In genomic region chr2:229387815-229388214, GRCh38 we compare ENCODE assay signal across 29 cellular contexts.
DNase-seq lines count a peak whose midpoint lies in the region; ATAC-seq, FAIRE-seq and TF ChIP-seq lines count a peak whose summit lies in the region.
"Had no signal": no experiment of that assay in that cellular context is flagged by ENCODE, and none has a peak within 500 bp of the region (broad histone marks: within the 10 kb centered on the region; RNA-seq: fewer than 3 reads in every experiment).

No MANE protein-coding gene starts in this region.

- no peak overlapping the region for H3K27ac ChIP-seq in GM12878 (ENCODE audit: control insufficient read depth, insufficient read depth)
- no peak overlapping the region for H3K27ac ChIP-seq in SJCRH30
- H3K27ac ChIP-seq in ascending aorta: peak overlapping the region in 1 of 2 donors; percentile 52
- H3K27ac ChIP-seq: A549, cardiac muscle cell, left lung had no signal

- POLR2A ChIA-PET in GM12878 (lab: Charles Lee): no interaction called here

- TF ChIP-seq EP300 in GM12878 (IDR thresholded peaks at IDR 0.05; ENCODE audit: borderline replicate concordance in 1 of 2, control insufficient read depth in 1 of 2, low read depth in 2 of 2, low read length in 2 of 2): no peak

- BruUV-seq in GM12878 (replicated peaks; lab: Mats Ljungman, UMichigan): no TSS peak

- H3K27me3 ChIP-seq in GM12878 (replicated peaks in 1 of 2; ENCODE audit: control insufficient read depth in 2 of 2, insufficient read depth in 2 of 2, low read length in 1 of 2) (no peaks in the 10 kb centered on the region), SJCRH30 (no peaks in the 10 kb centered on the region), ascending aorta (no peaks in the 10 kb centered on the region)
- H3K27me3 ChIP-seq: cardiac muscle cell, left lung had no signal

- RAD21 ChIA-PET in GM12878 (lab: Charles Lee; ENCODE audit: unreplicated experiment): no interaction called here

- H3K4me1 ChIP-seq in GM12878 (ENCODE audit: control insufficient read depth, insufficient read depth, low read length) (no peaks in the 10 kb centered on the region), SJCRH30 (no peaks in the 10 kb centered on the region), ascending aorta (peaks cover 0 to 3% of the 10 kb centered on the region in 2 donors)
- H3K4me1 ChIP-seq: A549, left lung had no signal

- 0% methylated on average over 4 of the region's 4 CpGs for WGBS in GM12878 (ENCODE audit: insufficient coverage, insufficient replicate concordance, low lambda C conversion rate, missing lambda C conversion rate)

- in situ Hi-C loops in GM12878 (cut with MboI): no loop called here

- no peak overlapping the region for H2AFZ ChIP-seq in GM12878 (ENCODE audit: control insufficient read depth, low read depth, low read length)

- SMC1A ChIA-PET in GM12878 (lab: Charles Lee; ENCODE audit: uncharacterized antibody, unreplicated experiment): no interaction called here

- H3K9ac ChIP-seq in GM12878 (ENCODE audit: control insufficient read depth, insufficient read depth, low read length): no peak overlapping the region

- TF ChIP-seq CTCF in GM12878 (IDR thresholded peaks at IDR 0.05 in 2 of 3, conservative IDR thresholded peaks at IDR 0.05 in 1 of 3; ENCODE audit: control insufficient read depth in 2 of 3, extremely low read depth in 1 of 3, insufficient read depth in 1 of 3, low read depth in 3 of 3, low read length in 3 of 3): no peak
- no peak for TF ChIP-seq CTCF in ascending aorta (IDR thresholded peaks at IDR 0.05)

- H3K4me2 ChIP-seq in GM12878 (ENCODE audit: control insufficient read depth, insufficient read depth): no peak overlapping the region
- H3K4me2 ChIP-seq: A549, smooth muscle cell had no signal

- DNase-seq in Ammon's horn (ENCODE audit: low spot score) (peak; percentile 39), GM12878 (ENCODE audit: low read depth, low spot score) (no peak), globus pallidus (ENCODE audit: low spot score) (peak; percentile 35), sciatic nerve (ENCODE audit: low spot score) (no peak), SJCRH30 (no peak), hippocampal formation (lab: John Stamatoyannopoulos, UW) (no peak), ascending aorta (ENCODE audit: low spot score in 2 of 2) (no peak)
- DNase-seq: activated CD4-positive, alpha-beta memory T cell treated with anti-CD3 and anti-CD28 coated beads, Interleukin-2, amount 10 ng/mL, durations not matched to agents 7 days and 5 days; activated CD8-positive, alpha-beta memory T cell treated with anti-CD3 and anti-CD28 coated beads, Interleukin-2, amount 50 U/mL, for 48 hours; amniotic stem cell; CD4-positive, CD25-positive, alpha-beta regulatory T cell; cortex of kidney; DND-41; effector memory CD4-positive, alpha-beta T cell; left lung; midbrain; naive B cell; NCI-H2107; occipital lobe; stimulated activated naive CD4-positive, alpha-beta T cell; SW 1271; T-helper 9 cell had no signal

- peak; percentile 18 for FAIRE-seq in GM12878 (lab: Jason Lieb, UNC)
- FAIRE-seq: A549, D721Med, urothelium cell line had no signal

- CTCF ChIA-PET in GM12878 (lab: Yijun Ruan, JAX): no interaction called here

- intact Hi-C loops in GM12878 (cut with micrococcal nuclease; ENCODE audit: unreplicated experiment) (no loop called here), sciatic nerve (cut with DNase I) (no loop called here), ascending aorta (cut with DNase I) (no loop called here)

- ATAC-seq in GM12878 (no peak), sciatic nerve (peak; percentile 79), HG03432 (IDR thresholded peaks at IDR 0.05; ENCODE audit: unreplicated experiment) (no peak)
- ATAC-seq: A549, left lung, Panc1 had no signal

- H3K4me3 ChIP-seq in GM12878: no peak overlapping the region
- no peak overlapping the region for H3K4me3 ChIP-seq in SJCRH30
- peak overlapping the region in 1 of 2 donors; percentile 17 for H3K4me3 ChIP-seq in ascending aorta
- H3K4me3 ChIP-seq: A549, cardiac muscle cell, left lung, smooth muscle cell had no signal

- TF ChIP-seq RAD21 in GM12878 (IDR thresholded peaks at IDR 0.05; ENCODE audit: insufficient read depth, low read depth, low read length): no peak

- H4K20me1 ChIP-seq in GM12878 (ENCODE audit: control insufficient read depth, insufficient read depth): no peaks in the 10 kb centered on the region

- no peaks in the 10 kb centered on the region for H3K36me3 ChIP-seq in GM12878 (ENCODE audit: control insufficient read depth in 2 of 2, insufficient read depth in 2 of 2, low read length in 1 of 2)
- H3K36me3 ChIP-seq in SJCRH30: no peaks in the 10 kb centered on the region
- peaks cover 0 to 6% of the 10 kb centered on the region in 2 donors for H3K36me3 ChIP-seq in ascending aorta
- H3K36me3 ChIP-seq: cardiac muscle cell, left lung had no signal

- H3K79me2 ChIP-seq in GM12878 (ENCODE audit: control insufficient read depth, insufficient read depth, low read length): no peaks in the 10 kb centered on the region

- no peak for TF ChIP-seq POLR2A in GM12878 (IDR thresholded peaks at IDR 0.05; ENCODE audit: low read depth, low read length)

- no peaks in the 10 kb centered on the region for H3K9me3 ChIP-seq in GM12878 (replicated peaks; ENCODE audit: control insufficient read depth, insufficient read depth, low read length)
- H3K9me3 ChIP-seq in SJCRH30 (replicated peaks): no peaks in the 10 kb centered on the region
- H3K9me3 ChIP-seq in ascending aorta: peaks cover 0 to 6% of the 10 kb centered on the region in 2 donors

TF ChIP-seq in GM12878, 131 proteins besides CTCF, POLR2A, EP300 and RAD21:
- no peak for TF ChIP-seq ELK1 (IDR thresholded peaks at IDR 0.05; ENCODE audit: low read depth, low read length)
- no peak for TF ChIP-seq SUPT20H (IDR thresholded peaks at IDR 0.05; ENCODE audit: borderline replicate concordance, control insufficient read depth, low read depth, low read length)
- TF ChIP-seq IRF3 (IDR thresholded peaks at IDR 0.05): no peak
- no peak for TF ChIP-seq MYB (IDR thresholded peaks at IDR 0.05; ENCODE audit: borderline replicate concordance, low read depth, low read length)
- no peak for TF ChIP-seq MEF2A (IDR thresholded peaks at IDR 0.05; ENCODE audit: insufficient read depth, low read depth, low read length)
- no peak for TF ChIP-seq HCFC1 (IDR thresholded peaks at IDR 0.05; ENCODE audit: low read length)
- TF ChIP-seq SPI1 (IDR thresholded peaks at IDR 0.05; ENCODE audit: borderline replicate concordance, insufficient read depth, low read depth, low read length): no peak
- no peak for TF ChIP-seq SMARCA5 (IDR thresholded peaks at IDR 0.05)
- TF ChIP-seq, protein P1, sequence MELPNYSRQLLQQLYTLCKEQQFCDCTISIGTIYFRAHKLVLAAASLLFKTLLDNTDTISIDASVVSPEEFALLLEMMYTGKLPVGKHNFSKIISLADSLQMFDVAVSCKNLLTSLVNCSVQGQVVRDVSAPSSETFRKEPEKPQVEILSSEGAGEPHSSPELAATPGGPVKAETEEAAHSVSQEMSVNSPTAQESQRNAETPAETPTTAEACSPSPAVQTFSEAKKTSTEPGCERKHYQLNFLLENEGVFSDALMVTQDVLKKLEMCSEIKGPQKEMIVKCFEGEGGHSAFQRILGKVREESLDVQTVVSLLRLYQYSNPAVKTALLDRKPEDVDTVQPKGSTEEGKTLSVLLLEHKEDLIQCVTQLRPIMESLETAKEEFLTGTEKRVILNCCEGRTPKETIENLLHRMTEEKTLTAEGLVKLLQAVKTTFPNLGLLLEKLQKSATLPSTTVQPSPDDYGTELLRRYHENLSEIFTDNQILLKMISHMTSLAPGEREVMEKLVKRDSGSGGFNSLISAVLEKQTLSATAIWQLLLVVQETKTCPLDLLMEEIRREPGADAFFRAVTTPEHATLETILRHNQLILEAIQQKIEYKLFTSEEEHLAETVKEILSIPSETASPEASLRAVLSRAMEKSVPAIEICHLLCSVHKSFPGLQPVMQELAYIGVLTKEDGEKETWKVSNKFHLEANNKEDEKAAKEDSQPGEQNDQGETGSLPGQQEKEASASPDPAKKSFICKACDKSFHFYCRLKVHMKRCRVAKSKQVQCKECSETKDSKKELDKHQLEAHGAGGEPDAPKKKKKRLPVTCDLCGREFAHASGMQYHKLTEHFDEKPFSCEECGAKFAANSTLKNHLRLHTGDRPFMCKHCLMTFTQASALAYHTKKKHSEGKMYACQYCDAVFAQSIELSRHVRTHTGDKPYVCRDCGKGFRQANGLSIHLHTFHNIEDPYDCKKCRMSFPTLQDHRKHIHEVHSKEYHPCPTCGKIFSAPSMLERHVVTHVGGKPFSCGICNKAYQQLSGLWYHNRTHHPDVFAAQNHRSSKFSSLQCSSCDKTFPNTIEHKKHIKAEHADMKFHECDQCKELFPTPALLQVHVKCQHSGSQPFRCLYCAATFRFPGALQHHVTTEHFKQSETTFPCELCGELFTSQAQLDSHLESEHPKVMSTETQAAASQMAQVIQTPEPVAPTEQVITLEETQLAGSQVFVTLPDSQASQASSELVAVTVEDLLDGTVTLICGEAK (IDR thresholded peaks at IDR 0.05; ENCODE audit: borderline replicate concordance): no peak
- TF ChIP-seq HDAC6 (IDR thresholded peaks at IDR 0.05; ENCODE audit: unreplicated experiment): no peak
- TF ChIP-seq ZSCAN29 (IDR thresholded peaks at IDR 0.05): no peak
- no peak for TF ChIP-seq BHLHE40 (IDR thresholded peaks at IDR 0.05; ENCODE audit: borderline replicate concordance in 1 of 2, low read depth in 2 of 2, low read length in 1 of 2)
- no peak for TF ChIP-seq ZNF217 (IDR thresholded peaks at IDR 0.05)
- no peak for TF ChIP-seq MEF2B (IDR thresholded peaks at IDR 0.05; ENCODE audit: partially characterized antibody, poor library complexity, severe bottlenecking)
- TF ChIP-seq POLR2AphosphoS5 (IDR thresholded peaks at IDR 0.05; ENCODE audit: low read length): no peak

Comparison
In these comparisons a context has a peak if more than half of its experiments do, and no peak if none do; other contexts are left out.
1. DNase-seq: peak in Ammon's horn (single experiment) and globus pallidus (single experiment); none in GM12878 (single experiment), sciatic nerve (single experiment), SJCRH30 (0 of 2), hippocampal formation (0 of 2) and ascending aorta (0 of 2).